1 cellular context compared by ENCODE assay signal in genomic region chr9:112836394-112836793, GRCh38.
TF ChIP-seq lines count a peak whose summit lies in the region.

No MANE protein-coding gene starts in this region.

TF ChIP-seq in GM23338, 12 proteins besides CTCF, POLR2A, EP300 and RAD21:
- no peak for TF ChIP-seq JUNB (IDR thresholded peaks at IDR 0.05; ENCODE audit: unreplicated experiment)
- TF ChIP-seq ETS1 (IDR thresholded peaks at IDR 0.05) = no peak
- no peak for TF ChIP-seq ZNF462 (CRISPR knock-in tag; IDR thresholded peaks at IDR 0.05)
- no peak for TF ChIP-seq EZH2phosphoT487 (IDR thresholded peaks at IDR 0.05; ENCODE audit: unreplicated experiment)
- TF ChIP-seq NANOG (IDR thresholded peaks at IDR 0.05; ENCODE audit: borderline replicate concordance) = no peak
